10 cellular contexts compared by ENCODE assay signal in the genomic region with DNA sequence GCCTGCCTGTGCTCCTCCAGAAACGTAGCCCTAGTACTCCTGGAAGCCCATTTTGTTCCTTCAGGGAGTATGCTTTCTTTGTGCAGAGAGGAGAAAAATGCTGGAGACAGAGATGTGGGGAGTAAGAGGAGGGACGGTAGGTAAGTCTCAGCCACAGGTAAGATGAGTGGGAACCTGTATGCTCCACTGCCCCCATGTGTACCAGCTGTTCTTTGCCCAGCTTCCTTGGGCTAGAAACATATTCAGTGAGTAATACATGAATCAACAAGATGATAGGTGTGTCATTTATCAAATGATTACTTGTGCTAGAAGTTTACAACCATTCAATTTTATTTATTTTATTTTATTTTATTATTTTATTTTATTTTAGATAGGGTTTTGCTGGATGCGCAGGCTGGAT. TPM values are rescaled to one million over a fixed set of nuclear protein-coding genes. Genes with fewer than 3 reads are reported as not detected.
DNase-seq lines count a peak whose midpoint lies in the region; ATAC-seq and TF ChIP-seq lines count a peak whose summit lies in the region.
"Had no signal": no experiment of that assay in that cellular context is flagged by ENCODE, and none has a peak within 500 bp of the region (broad histone marks: within the 10 kb centered on the region; RNA-seq: fewer than 3 reads in every experiment).

No MANE protein-coding gene starts in this region.

- peak; percentile 52 for ATAC-seq in CD4-positive, alpha-beta T cell (ENCODE audit: poor library complexity)
- ATAC-seq in GM21390 (IDR thresholded peaks at IDR 0.05; ENCODE audit: unreplicated experiment) = peak; percentile 50
- no peak for ATAC-seq in esophagus mucosa

- no peaks in the 10 kb centered on the region for H3K9me3 Mint-ChIP-seq in CD4-positive, alpha-beta T cell
- H3K9me3 Mint-ChIP-seq in immature natural killer cell = no peaks in the 10 kb centered on the region

- peak in 1 of 10 experiments; percentile 8 for DNase-seq in CD4-positive, alpha-beta T cell
- DNase-seq in Peyer's patch = no peak
- DNase-seq in immature natural killer cell = no peak
- DNase-seq in epidermal melanocyte (ENCODE audit: insufficient read length, low spot score) = no peak
- DNase-seq in T-helper 9 cell = no peak
- DNase-seq in GM10266 (ENCODE audit: extremely low spot score) = no peak
- DNase-seq: NCI-H748 treated with DMSO at 0.1 percent for 48 hours, transverse colon had no signal

- peaks cover 18% of the 10 kb centered on the region for H3K36me3 Mint-ChIP-seq in CD4-positive, alpha-beta T cell (ENCODE audit: low read depth)
- H3K36me3 Mint-ChIP-seq in immature natural killer cell = peaks cover 3 to 4% (median 4%) of the 10 kb centered on the region in 3 donors

- H3K4me3 ChIP-seq in Peyer's patch = no peak overlapping the region

- no peaks in the 10 kb centered on the region for H3K9me3 ChIP-seq in CD4-positive, alpha-beta T cell (ENCODE audit: control insufficient read depth, low read length)
- no peaks in the 10 kb centered on the region for H3K9me3 ChIP-seq in Peyer's patch
- H3K9me3 ChIP-seq: transverse colon had no signal

- H3K27me3 ChIP-seq in CD4-positive, alpha-beta T cell (ENCODE audit: control insufficient read depth, insufficient read depth, low read length) = no peaks in the 10 kb centered on the region
- H3K27me3 ChIP-seq in Peyer's patch = no peaks in the 10 kb centered on the region
- H3K27me3 ChIP-seq: transverse colon had no signal

- intact Hi-C loops in CD4-positive, alpha-beta T cell (cut with DNase I, micrococcal nuclease) = no loop called here

- peak overlapping the region; percentile 87 for H3K27ac Mint-ChIP-seq in CD4-positive, alpha-beta T cell
- H3K27ac Mint-ChIP-seq in immature natural killer cell = peak overlapping the region; percentile 9 to 92 (median 79)

- H3K36me3 ChIP-seq in Peyer's patch = no peaks in the 10 kb centered on the region
- H3K36me3 ChIP-seq: transverse colon had no signal

- H3K27me3 Mint-ChIP-seq in CD4-positive, alpha-beta T cell = no peaks in the 10 kb centered on the region
- H3K27me3 Mint-ChIP-seq in immature natural killer cell (ENCODE audit: low read depth in 3 of 3) = no peaks in the 10 kb centered on the region

- peak overlapping the region; percentile 50 for H3K27ac ChIP-seq in CD4-positive, alpha-beta T cell (ENCODE audit: low read depth, low read length)
- H3K27ac ChIP-seq in Peyer's patch = peak overlapping the region in 3 of 4 donors; percentile 4 to 26 (median 22)

- H3K4me3 Mint-ChIP-seq in CD4-positive, alpha-beta T cell = peak overlapping the region; percentile 87
- H3K4me3 Mint-ChIP-seq in immature natural killer cell = peak overlapping the region; percentile 60 to 90 (median 79)

- peak; percentile 13 for TF ChIP-seq CTCF in CD4-positive, alpha-beta T cell (IDR thresholded peaks at IDR 0.05)
- TF ChIP-seq CTCF in Peyer's patch (IDR thresholded peaks at IDR 0.05) (no peak), GM10266 (IDR thresholded peaks at IDR 0.05; ENCODE audit: control insufficient read depth, insufficient read depth, low read depth, missing control alignments) (no peak)

- POLR2A ChIA-PET in CD4-positive, alpha-beta T cell (lab: Charles Lee) = interaction anchor here (0.8 to 1.8 kb wide), 6 partner anchors 14 to 228 kb away, joined by 3 to 13 read pairs (median 5); a partner anchor contains a TSS

- H3K4me1 Mint-ChIP-seq in CD4-positive, alpha-beta T cell (ENCODE audit: low read depth) = peaks cover 76% of the 10 kb centered on the region
- peaks cover 52 to 71% of the 10 kb centered on the region in 2 donors for H3K4me1 Mint-ChIP-seq in immature natural killer cell

- TF ChIP-seq POLR2A in Peyer's patch (IDR thresholded peaks at IDR 0.05) = no peak

- H3K4me1 ChIP-seq in Peyer's patch = no peaks in the 10 kb centered on the region

- CTCF ChIA-PET in CD4-positive, alpha-beta T cell (lab: Charles Lee) = interaction anchor here (0.8 to 1.5 kb wide), 4 partner anchors 9 to 49 kb away, joined by 3 read pairs; no protein-coding TSS in a partner anchor

RNA-seq across cellular contexts. Expression of a gene that starts 13.6 kb away (rescaled TPM):
- 10 to 100 TPM; 76.2 to 80.7 TPM for total RNA-seq in CD4-positive, alpha-beta T cell
- 10 to 100 TPM in 1 of 4 donors, 1 to 10 TPM in 3; 3.2 to 22.3 (median 7.5) TPM for total RNA-seq in Peyer's patch
- polyA plus RNA-seq in immature natural killer cell = 10 to 100 TPM; 20.1 to 23.5 (median 21.5) TPM
- 2.3 TPM for total RNA-seq in esophagus mucosa
